1 cellular context compared by ENCODE assay signal in genomic region chr6:52636830-52637229, GRCh38.
TF ChIP-seq lines count a peak whose summit lies in the region.

No MANE protein-coding gene starts in this region.

TF ChIP-seq in HepG2, 621 proteins besides CTCF, POLR2A, EP300 and RAD21 (continued from another document and continues in another):
- no peak for TF ChIP-seq ZBTB46 (CRISPR knock-in tag; IDR thresholded peaks at IDR 0.05; ENCODE audit: borderline replicate concordance)
- TF ChIP-seq SCMH1 (CRISPR knock-in tag; IDR thresholded peaks at IDR 0.05; ENCODE audit: borderline replicate concordance): no peak
- peak; percentile 53 for TF ChIP-seq FOXA3 (CRISPR knock-in tag; IDR thresholded peaks at IDR 0.05)
- TF ChIP-seq ZNF501 (CRISPR knock-in tag; IDR thresholded peaks at IDR 0.05): no peak
- no peak for TF ChIP-seq ISX (CRISPR knock-in tag; conservative IDR thresholded peaks at IDR 0.05)
- no peak for TF ChIP-seq ZNF556 (CRISPR knock-in tag; IDR thresholded peaks at IDR 0.05; ENCODE audit: borderline replicate concordance)
- no peak for TF ChIP-seq MATR3 (CRISPR knock-in tag; IDR thresholded peaks at IDR 0.05)
- TF ChIP-seq ZNF878 (CRISPR knock-in tag; IDR thresholded peaks at IDR 0.05): no peak
- no peak for TF ChIP-seq ZNF558 (CRISPR knock-in tag; IDR thresholded peaks at IDR 0.05; ENCODE audit: borderline replicate concordance)
- TF ChIP-seq ZNF225 (CRISPR knock-in tag; IDR thresholded peaks at IDR 0.05): no peak
- TF ChIP-seq, protein P1, sequence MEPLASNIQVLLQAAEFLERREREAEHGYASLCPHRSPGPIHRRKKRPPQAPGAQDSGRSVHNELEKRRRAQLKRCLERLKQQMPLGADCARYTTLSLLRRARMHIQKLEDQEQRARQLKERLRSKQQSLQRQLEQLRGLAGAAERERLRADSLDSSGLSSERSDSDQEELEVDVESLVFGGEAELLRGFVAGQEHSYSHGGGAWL (CRISPR knock-in tag; IDR thresholded peaks at IDR 0.05): no peak
- no peak for TF ChIP-seq HES4 (CRISPR knock-in tag; IDR thresholded peaks at IDR 0.05; ENCODE audit: borderline replicate concordance)
- no peak for TF ChIP-seq NONO (IDR thresholded peaks at IDR 0.05)
- TF ChIP-seq NONO (CRISPR knock-in tag; conservative IDR thresholded peaks at IDR 0.05): no peak
- no peak for TF ChIP-seq ZNF589 (CRISPR knock-in tag; conservative IDR thresholded peaks at IDR 0.05)
- TF ChIP-seq, protein P2, sequence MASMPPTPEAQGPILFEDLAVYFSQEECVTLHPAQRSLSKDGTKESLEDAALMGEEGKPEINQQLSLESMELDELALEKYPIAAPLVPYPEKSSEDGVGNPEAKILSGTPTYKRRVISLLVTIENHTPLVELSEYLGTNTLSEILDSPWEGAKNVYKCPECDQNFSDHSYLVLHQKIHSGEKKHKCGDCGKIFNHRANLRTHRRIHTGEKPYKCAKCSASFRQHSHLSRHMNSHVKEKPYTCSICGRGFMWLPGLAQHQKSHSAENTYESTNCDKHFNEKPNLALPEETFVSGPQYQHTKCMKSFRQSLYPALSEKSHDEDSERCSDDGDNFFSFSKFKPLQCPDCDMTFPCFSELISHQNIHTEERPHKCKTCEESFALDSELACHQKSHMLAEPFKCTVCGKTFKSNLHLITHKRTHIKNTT (CRISPR knock-in tag; IDR thresholded peaks at IDR 0.05): no peak
- no peak for TF ChIP-seq MBD4 (IDR thresholded peaks at IDR 0.05; ENCODE audit: borderline replicate concordance, low read length)
- TF ChIP-seq SALL1 (CRISPR knock-in tag; IDR thresholded peaks at IDR 0.05): peak; percentile 24; the same call in 1 of the 2 replicates
- TF ChIP-seq, protein P3, sequence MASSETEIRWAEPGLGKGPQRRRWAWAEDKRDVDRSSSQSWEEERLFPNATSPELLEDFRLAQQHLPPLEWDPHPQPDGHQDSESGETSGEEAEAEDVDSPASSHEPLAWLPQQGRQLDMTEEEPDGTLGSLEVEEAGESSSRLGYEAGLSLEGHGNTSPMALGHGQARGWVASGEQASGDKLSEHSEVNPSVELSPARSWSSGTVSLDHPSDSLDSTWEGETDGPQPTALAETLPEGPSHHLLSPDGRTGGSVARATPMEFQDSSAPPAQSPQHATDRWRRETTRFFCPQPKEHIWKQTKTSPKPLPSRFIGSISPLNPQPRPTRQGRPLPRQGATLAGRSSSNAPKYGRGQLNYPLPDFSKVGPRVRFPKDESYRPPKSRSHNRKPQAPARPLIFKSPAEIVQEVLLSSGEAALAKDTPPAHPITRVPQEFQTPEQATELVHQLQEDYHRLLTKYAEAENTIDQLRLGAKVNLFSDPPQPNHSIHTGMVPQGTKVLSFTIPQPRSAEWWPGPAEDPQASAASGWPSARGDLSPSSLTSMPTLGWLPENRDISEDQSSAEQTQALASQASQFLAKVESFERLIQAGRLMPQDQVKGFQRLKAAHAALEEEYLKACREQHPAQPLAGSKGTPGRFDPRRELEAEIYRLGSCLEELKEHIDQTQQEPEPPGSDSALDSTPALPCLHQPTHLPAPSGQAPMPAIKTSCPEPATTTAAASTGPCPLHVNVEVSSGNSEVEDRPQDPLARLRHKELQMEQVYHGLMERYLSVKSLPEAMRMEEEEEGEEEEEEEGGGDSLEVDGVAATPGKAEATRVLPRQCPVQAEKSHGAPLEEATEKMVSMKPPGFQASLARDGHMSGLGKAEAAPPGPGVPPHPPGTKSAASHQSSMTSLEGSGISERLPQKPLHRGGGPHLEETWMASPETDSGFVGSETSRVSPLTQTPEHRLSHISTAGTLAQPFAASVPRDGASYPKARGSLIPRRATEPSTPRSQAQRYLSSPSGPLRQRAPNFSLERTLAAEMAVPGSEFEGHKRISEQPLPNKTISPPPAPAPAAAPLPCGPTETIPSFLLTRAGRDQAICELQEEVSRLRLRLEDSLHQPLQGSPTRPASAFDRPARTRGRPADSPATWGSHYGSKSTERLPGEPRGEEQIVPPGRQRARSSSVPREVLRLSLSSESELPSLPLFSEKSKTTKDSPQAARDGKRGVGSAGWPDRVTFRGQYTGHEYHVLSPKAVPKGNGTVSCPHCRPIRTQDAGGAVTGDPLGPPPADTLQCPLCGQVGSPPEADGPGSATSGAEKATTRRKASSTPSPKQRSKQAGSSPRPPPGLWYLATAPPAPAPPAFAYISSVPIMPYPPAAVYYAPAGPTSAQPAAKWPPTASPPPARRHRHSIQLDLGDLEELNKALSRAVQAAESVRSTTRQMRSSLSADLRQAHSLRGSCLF (CRISPR knock-in tag; IDR thresholded peaks at IDR 0.05; ENCODE audit: borderline replicate concordance): no peak
- 0 out of 2 replicates have a peak, but pooled peaks have one; percentile 21 for TF ChIP-seq ZNF644 (CRISPR knock-in tag; IDR thresholded peaks at IDR 0.05; ENCODE audit: low read depth)
- no peak for TF ChIP-seq ZNF792 (CRISPR knock-in tag; IDR thresholded peaks at IDR 0.05)
- TF ChIP-seq ZC3H13 (CRISPR knock-in tag; IDR thresholded peaks at IDR 0.05): no peak
- peak; percentile 76; the same call in 1 of the 2 replicates for TF ChIP-seq SRF (IDR thresholded peaks at IDR 0.05; ENCODE audit: low read depth, low read length)
- no peak for TF ChIP-seq KDM5B (CRISPR knock-in tag; IDR thresholded peaks at IDR 0.05; ENCODE audit: borderline replicate concordance)
- no peak for TF ChIP-seq ZBTB10 (CRISPR knock-in tag; IDR thresholded peaks at IDR 0.05; ENCODE audit: borderline replicate concordance)
- TF ChIP-seq, protein P4, sequence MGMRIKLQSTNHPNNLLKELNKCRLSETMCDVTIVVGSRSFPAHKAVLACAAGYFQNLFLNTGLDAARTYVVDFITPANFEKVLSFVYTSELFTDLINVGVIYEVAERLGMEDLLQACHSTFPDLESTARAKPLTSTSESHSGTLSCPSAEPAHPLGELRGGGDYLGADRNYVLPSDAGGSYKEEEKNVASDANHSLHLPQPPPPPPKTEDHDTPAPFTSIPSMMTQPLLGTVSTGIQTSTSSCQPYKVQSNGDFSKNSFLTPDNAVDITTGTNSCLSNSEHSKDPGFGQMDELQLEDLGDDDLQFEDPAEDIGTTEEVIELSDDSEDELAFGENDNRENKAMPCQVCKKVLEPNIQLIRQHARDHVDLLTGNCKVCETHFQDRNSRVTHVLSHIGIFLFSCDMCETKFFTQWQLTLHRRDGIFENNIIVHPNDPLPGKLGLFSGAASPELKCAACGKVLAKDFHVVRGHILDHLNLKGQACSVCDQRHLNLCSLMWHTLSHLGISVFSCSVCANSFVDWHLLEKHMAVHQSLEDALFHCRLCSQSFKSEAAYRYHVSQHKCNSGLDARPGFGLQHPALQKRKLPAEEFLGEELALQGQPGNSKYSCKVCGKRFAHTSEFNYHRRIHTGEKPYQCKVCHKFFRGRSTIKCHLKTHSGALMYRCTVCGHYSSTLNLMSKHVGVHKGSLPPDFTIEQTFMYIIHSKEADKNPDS (CRISPR knock-in tag; IDR thresholded peaks at IDR 0.05): no peak
- TF ChIP-seq THAP11 (CRISPR knock-in tag; IDR thresholded peaks at IDR 0.05): no peak
- TF ChIP-seq PCBP1 (IDR thresholded peaks at IDR 0.05; ENCODE audit: borderline replicate concordance, low read depth, low read length): no peak
- TF ChIP-seq ARNTL (CRISPR knock-in tag; IDR thresholded peaks at IDR 0.05): no peak
- no peak for TF ChIP-seq ZNF777 (CRISPR knock-in tag; IDR thresholded peaks at IDR 0.05)
- TF ChIP-seq ZNF839 (CRISPR knock-in tag; IDR thresholded peaks at IDR 0.05; ENCODE audit: borderline replicate concordance): no peak
- TF ChIP-seq, protein P5, sequence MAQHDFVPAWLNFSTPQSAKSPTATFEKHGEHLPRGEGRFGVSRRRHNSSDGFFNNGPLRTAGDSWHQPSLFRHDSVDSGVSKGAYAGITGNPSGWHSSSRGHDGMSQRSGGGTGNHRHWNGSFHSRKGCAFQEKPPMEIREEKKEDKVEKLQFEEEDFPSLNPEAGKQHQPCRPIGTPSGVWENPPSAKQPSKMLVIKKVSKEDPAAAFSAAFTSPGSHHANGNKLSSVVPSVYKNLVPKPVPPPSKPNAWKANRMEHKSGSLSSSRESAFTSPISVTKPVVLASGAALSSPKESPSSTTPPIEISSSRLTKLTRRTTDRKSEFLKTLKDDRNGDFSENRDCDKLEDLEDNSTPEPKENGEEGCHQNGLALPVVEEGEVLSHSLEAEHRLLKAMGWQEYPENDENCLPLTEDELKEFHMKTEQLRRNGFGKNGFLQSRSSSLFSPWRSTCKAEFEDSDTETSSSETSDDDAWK (CRISPR knock-in tag; IDR thresholded peaks at IDR 0.05): no peak
- no peak for TF ChIP-seq MAFF (IDR thresholded peaks at IDR 0.05; ENCODE audit: low read depth, low read length)
- TF ChIP-seq ZNF460 (CRISPR knock-in tag; IDR thresholded peaks at IDR 0.05; ENCODE audit: borderline replicate concordance): no peak
- TF ChIP-seq, protein P6, sequence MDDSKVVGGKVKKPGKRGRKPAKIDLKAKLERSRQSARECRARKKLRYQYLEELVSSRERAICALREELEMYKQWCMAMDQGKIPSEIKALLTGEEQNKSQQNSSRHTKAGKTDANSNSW (CRISPR knock-in tag; IDR thresholded peaks at IDR 0.05; ENCODE audit: borderline replicate concordance): no peak
- TF ChIP-seq NFE2L1 (CRISPR knock-in tag; IDR thresholded peaks at IDR 0.05; ENCODE audit: borderline replicate concordance): no peak
- TF ChIP-seq ZBTB21 (CRISPR knock-in tag; IDR thresholded peaks at IDR 0.05): no peak
- TF ChIP-seq CREB1 (IDR thresholded peaks at IDR 0.05): no peak
- TF ChIP-seq CREB1 (CRISPR knock-in tag; IDR thresholded peaks at IDR 0.05): no peak
- no peak for TF ChIP-seq JUNB (CRISPR knock-in tag; IDR thresholded peaks at IDR 0.05; ENCODE audit: borderline replicate concordance)
- TF ChIP-seq ZNF607 (CRISPR knock-in tag; IDR thresholded peaks at IDR 0.05; ENCODE audit: borderline replicate concordance): no peak
- TF ChIP-seq ZFAT (CRISPR knock-in tag; conservative IDR thresholded peaks at IDR 0.05): no peak
- TF ChIP-seq ZFX (CRISPR knock-in tag; IDR thresholded peaks at IDR 0.05; ENCODE audit: low read depth): no peak
- TF ChIP-seq EED (CRISPR knock-in tag; IDR thresholded peaks at IDR 0.05): no peak
- TF ChIP-seq, protein P7, sequence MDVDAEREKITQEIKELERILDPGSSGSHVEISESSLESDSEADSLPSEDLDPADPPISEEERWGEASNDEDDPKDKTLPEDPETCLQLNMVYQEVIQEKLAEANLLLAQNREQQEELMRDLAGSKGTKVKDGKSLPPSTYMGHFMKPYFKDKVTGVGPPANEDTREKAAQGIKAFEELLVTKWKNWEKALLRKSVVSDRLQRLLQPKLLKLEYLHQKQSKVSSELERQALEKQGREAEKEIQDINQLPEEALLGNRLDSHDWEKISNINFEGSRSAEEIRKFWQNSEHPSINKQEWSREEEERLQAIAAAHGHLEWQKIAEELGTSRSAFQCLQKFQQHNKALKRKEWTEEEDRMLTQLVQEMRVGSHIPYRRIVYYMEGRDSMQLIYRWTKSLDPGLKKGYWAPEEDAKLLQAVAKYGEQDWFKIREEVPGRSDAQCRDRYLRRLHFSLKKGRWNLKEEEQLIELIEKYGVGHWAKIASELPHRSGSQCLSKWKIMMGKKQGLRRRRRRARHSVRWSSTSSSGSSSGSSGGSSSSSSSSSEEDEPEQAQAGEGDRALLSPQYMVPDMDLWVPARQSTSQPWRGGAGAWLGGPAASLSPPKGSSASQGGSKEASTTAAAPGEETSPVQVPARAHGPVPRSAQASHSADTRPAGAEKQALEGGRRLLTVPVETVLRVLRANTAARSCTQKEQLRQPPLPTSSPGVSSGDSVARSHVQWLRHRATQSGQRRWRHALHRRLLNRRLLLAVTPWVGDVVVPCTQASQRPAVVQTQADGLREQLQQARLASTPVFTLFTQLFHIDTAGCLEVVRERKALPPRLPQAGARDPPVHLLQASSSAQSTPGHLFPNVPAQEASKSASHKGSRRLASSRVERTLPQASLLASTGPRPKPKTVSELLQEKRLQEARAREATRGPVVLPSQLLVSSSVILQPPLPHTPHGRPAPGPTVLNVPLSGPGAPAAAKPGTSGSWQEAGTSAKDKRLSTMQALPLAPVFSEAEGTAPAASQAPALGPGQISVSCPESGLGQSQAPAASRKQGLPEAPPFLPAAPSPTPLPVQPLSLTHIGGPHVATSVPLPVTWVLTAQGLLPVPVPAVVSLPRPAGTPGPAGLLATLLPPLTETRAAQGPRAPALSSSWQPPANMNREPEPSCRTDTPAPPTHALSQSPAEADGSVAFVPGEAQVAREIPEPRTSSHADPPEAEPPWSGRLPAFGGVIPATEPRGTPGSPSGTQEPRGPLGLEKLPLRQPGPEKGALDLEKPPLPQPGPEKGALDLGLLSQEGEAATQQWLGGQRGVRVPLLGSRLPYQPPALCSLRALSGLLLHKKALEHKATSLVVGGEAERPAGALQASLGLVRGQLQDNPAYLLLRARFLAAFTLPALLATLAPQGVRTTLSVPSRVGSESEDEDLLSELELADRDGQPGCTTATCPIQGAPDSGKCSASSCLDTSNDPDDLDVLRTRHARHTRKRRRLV (CRISPR knock-in tag; IDR thresholded peaks at IDR 0.05): no peak
- TF ChIP-seq, protein P8, sequence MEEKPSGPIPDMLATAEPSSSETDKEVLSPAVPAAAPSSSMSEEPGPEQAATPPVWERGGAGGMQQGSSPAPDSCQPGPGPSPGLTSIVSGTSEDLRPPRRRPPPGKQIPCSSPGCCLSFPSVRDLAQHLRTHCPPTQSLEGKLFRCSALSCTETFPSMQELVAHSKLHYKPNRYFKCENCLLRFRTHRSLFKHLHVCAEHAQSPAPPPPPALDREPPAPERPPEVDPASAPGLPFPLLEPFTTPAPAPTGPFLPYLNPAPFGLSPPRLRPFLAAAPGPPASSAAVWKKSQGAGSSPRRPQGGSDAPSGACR (CRISPR knock-in tag; IDR thresholded peaks at IDR 0.05): no peak
- TF ChIP-seq ARNT (IDR thresholded peaks at IDR 0.05): no peak
